ENCODE assay signal across 1 cellular context in the genomic region with DNA sequence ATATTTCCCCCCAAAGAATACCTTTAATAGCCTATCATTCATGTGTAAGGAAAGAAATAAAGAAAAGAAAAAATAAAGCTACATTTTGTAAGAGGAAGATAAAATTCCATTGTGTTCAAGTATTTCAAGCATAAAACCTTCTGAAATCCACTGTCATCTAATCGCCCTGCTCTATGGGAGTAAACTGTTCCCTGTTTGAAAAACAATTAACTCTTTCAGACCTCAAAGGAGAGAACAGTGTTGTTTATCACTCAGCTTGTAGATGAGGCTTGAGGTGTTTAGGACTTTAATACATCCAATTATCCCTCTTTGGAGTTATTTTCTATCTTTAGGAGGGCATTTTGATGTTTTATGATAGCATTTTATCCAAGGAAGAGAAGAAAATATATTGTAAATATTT.
TF ChIP-seq lines count a peak whose summit lies in the region.

No MANE protein-coding gene starts in this region.

TF ChIP-seq in WTC11, 78 proteins besides CTCF, POLR2A, EP300 and RAD21 (continued from another document):
- TF ChIP-seq, protein P1, sequence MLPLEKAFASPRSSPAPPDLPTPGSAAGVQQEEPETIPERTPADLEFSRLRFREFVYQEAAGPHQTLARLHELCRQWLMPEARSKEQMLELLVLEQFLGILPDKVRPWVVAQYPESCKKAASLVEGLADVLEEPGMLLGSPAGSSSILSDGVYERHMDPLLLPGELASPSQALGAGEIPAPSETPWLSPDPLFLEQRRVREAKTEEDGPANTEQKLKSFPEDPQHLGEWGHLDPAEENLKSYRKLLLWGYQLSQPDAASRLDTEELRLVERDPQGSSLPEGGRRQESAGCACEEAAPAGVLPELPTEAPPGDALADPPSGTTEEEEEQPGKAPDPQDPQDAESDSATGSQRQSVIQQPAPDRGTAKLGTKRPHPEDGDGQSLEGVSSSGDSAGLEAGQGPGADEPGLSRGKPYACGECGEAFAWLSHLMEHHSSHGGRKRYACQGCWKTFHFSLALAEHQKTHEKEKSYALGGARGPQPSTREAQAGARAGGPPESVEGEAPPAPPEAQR (CRISPR knock-in tag; IDR thresholded peaks at IDR 0.05), result no peak
- no peak for TF ChIP-seq RORB (CRISPR knock-in tag; IDR thresholded peaks at IDR 0.05)
- no peak for TF ChIP-seq RELA (CRISPR knock-in tag; IDR thresholded peaks at IDR 0.05; ENCODE audit: borderline replicate concordance)
- TF ChIP-seq, protein P2, sequence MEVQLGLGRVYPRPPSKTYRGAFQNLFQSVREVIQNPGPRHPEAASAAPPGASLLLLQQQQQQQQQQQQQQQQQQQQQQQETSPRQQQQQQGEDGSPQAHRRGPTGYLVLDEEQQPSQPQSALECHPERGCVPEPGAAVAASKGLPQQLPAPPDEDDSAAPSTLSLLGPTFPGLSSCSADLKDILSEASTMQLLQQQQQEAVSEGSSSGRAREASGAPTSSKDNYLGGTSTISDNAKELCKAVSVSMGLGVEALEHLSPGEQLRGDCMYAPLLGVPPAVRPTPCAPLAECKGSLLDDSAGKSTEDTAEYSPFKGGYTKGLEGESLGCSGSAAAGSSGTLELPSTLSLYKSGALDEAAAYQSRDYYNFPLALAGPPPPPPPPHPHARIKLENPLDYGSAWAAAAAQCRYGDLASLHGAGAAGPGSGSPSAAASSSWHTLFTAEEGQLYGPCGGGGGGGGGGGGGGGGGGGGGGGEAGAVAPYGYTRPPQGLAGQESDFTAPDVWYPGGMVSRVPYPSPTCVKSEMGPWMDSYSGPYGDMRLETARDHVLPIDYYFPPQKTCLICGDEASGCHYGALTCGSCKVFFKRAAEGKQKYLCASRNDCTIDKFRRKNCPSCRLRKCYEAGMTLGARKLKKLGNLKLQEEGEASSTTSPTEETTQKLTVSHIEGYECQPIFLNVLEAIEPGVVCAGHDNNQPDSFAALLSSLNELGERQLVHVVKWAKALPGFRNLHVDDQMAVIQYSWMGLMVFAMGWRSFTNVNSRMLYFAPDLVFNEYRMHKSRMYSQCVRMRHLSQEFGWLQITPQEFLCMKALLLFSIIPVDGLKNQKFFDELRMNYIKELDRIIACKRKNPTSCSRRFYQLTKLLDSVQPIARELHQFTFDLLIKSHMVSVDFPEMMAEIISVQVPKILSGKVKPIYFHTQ (CRISPR knock-in tag; IDR thresholded peaks at IDR 0.05), result no peak
- no peak for TF ChIP-seq ZNF416 (CRISPR knock-in tag; IDR thresholded peaks at IDR 0.05)
- no peak for TF ChIP-seq ELF4 (CRISPR knock-in tag; IDR thresholded peaks at IDR 0.05; ENCODE audit: low read depth)
- TF ChIP-seq, protein P3, sequence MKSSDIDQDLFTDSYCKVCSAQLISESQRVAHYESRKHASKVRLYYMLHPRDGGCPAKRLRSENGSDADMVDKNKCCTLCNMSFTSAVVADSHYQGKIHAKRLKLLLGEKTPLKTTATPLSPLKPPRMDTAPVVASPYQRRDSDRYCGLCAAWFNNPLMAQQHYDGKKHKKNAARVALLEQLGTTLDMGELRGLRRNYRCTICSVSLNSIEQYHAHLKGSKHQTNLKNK (CRISPR knock-in tag; IDR thresholded peaks at IDR 0.05), result no peak
- TF ChIP-seq ZNF317 (CRISPR knock-in tag; IDR thresholded peaks at IDR 0.05; ENCODE audit: borderline replicate concordance, low read depth), result no peak
- no peak for TF ChIP-seq FOXK1 (CRISPR knock-in tag; IDR thresholded peaks at IDR 0.05)
- TF ChIP-seq ETV6 (CRISPR knock-in tag; IDR thresholded peaks at IDR 0.05), result no peak
- TF ChIP-seq IRF2 (CRISPR knock-in tag; IDR thresholded peaks at IDR 0.05; ENCODE audit: borderline replicate concordance, low read depth), result no peak
- TF ChIP-seq, protein P4, sequence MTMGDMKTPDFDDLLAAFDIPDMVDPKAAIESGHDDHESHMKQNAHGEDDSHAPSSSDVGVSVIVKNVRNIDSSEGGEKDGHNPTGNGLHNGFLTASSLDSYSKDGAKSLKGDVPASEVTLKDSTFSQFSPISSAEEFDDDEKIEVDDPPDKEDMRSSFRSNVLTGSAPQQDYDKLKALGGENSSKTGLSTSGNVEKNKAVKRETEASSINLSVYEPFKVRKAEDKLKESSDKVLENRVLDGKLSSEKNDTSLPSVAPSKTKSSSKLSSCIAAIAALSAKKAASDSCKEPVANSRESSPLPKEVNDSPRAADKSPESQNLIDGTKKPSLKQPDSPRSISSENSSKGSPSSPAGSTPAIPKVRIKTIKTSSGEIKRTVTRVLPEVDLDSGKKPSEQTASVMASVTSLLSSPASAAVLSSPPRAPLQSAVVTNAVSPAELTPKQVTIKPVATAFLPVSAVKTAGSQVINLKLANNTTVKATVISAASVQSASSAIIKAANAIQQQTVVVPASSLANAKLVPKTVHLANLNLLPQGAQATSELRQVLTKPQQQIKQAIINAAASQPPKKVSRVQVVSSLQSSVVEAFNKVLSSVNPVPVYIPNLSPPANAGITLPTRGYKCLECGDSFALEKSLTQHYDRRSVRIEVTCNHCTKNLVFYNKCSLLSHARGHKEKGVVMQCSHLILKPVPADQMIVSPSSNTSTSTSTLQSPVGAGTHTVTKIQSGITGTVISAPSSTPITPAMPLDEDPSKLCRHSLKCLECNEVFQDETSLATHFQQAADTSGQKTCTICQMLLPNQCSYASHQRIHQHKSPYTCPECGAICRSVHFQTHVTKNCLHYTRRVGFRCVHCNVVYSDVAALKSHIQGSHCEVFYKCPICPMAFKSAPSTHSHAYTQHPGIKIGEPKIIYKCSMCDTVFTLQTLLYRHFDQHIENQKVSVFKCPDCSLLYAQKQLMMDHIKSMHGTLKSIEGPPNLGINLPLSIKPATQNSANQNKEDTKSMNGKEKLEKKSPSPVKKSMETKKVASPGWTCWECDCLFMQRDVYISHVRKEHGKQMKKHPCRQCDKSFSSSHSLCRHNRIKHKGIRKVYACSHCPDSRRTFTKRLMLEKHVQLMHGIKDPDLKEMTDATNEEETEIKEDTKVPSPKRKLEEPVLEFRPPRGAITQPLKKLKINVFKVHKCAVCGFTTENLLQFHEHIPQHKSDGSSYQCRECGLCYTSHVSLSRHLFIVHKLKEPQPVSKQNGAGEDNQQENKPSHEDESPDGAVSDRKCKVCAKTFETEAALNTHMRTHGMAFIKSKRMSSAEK (CRISPR knock-in tag; IDR thresholded peaks at IDR 0.05; ENCODE audit: borderline replicate concordance), result no peak
- TF ChIP-seq ZBTB21 (CRISPR knock-in tag; IDR thresholded peaks at IDR 0.05; ENCODE audit: borderline replicate concordance), result no peak
- no peak for TF ChIP-seq ZNF396 (CRISPR knock-in tag; IDR thresholded peaks at IDR 0.05; ENCODE audit: borderline replicate concordance)
- TF ChIP-seq, protein P5, sequence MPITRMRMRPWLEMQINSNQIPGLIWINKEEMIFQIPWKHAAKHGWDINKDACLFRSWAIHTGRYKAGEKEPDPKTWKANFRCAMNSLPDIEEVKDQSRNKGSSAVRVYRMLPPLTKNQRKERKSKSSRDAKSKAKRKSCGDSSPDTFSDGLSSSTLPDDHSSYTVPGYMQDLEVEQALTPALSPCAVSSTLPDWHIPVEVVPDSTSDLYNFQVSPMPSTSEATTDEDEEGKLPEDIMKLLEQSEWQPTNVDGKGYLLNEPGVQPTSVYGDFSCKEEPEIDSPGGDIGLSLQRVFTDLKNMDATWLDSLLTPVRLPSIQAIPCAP (CRISPR knock-in tag; IDR thresholded peaks at IDR 0.05), result no peak
- TF ChIP-seq, protein P6, sequence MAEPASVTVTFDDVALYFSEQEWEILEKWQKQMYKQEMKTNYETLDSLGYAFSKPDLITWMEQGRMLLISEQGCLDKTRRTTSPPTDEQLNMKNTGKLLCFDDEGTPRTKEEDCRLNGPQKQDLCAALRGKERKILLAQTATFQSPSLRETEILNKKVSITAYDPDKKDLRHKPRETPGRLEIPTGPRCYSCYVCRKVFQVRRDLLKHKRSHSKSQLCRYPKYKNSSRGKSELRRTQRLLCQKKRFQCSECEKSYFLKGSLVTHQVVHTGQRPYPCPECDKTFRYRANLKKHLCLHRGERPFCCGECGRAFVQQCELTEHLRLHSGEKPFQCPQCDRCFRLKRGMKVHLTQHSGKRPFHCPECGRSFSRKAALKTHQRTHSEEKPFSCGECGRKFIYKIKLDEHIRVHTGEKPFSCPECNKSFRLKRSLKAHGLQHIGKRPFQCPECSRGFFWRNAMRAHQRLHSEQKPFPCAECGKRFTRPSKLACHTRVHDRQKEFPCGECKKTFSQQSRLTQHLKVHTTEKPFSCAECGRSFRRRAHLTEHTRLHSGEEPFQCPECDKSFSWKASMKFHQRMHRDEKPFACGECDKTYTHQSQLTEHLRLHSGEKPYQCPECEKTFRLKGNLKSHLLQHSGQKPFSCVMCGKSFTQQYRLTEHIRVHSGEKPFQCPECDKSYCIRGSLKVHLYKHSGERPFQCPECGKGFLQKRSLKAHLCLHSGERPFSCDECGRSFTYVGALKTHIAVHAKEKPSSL (CRISPR knock-in tag; conservative IDR thresholded peaks at IDR 0.05), result no peak
- no peak for TF ChIP-seq ZNF232 (CRISPR knock-in tag; IDR thresholded peaks at IDR 0.05)
- no peak for TF ChIP-seq ZNF121 (CRISPR knock-in tag; IDR thresholded peaks at IDR 0.05)
